14 cellular contexts compared by ENCODE assay signal in the genomic region with DNA sequence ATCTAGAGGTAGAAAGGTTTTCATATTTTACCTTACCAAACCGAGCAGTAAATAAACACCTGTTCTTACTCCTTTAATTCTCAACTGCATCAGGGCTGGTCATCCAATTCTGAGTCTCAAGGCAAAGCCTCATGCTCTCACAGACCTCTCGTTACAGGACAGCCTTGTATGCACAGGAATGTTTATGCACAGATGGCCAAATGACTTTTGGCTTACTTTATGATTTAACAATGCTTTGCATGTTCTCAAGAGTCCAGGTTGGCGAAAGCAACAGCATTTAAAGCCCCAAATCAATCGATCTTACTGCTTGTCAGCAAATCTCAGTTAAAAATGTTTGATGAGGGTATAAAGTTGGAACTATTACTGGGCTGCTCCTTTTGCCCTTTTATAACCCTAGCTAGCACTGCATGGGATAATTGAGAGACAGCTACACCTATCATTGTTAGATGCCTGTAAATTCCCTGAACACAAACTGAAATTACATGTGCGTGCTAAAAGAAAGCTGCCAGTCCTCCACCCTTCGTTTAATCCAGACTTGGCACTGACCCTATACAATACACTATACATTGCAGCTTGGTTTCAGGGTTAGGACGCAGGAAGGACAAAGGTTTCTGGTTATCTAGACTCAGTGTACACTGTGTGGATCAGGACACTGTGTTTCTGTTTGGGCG.
A peak's percentile ranks its signal among the peaks of the same experiment; 100 is the strongest.
DNase-seq lines count a peak whose midpoint lies in the region; ATAC-seq, FAIRE-seq and TF ChIP-seq lines count a peak whose summit lies in the region.
"Had no signal": no experiment of that assay in that cellular context is flagged by ENCODE, and none has a peak within 500 bp of the region (broad histone marks: within the 10 kb centered on the region; RNA-seq: fewer than 3 reads in every experiment).

No MANE protein-coding gene starts in this region.

- H3K9ac ChIP-seq in BLaER1 treated with 17β-estradiol and CSF1 and Interleukin-3, amounts not matched to agents 10 nM and 100 nM, result no peak overlapping the region
- H3K9ac ChIP-seq in adipocyte (ENCODE audit: low read length), result no peak overlapping the region

- intact Hi-C loops in left ventricle myocardium superior (cut with micrococcal nuclease) (no loop called here), pancreas (cut with DNase I) (no loop called here)

- H4K20me1 ChIP-seq in BLaER1 treated with 17β-estradiol and CSF1 and Interleukin-3, amounts not matched to agents 10 nM and 100 nM, result no peaks in the 10 kb centered on the region

- peak; percentile 16 for DNase-seq in adipocyte (ENCODE audit: low read depth)
- DNase-seq in left ventricle myocardium superior, result no peak
- peak in 1 of 6 donors; percentile 13 for DNase-seq in pancreas
- no peak for DNase-seq in NCI-H1092 treated with DMSO at 0.1 percent for 48 hours (lab: John Stamatoyannopoulos, UW)
- no peak for DNase-seq in iPS-NIHi11 (ENCODE audit: low spot score)
- DNase-seq in UCSD-AML1 (lab: John Stamatoyannopoulos, UW; ENCODE audit: unreplicated experiment), result no peak
- DNase-seq: activated naive CD4-positive, alpha-beta T cell treated with anti-CD3 and anti-CD28 coated beads, Interleukin-2, amount 50 U/mL, for 16 hours; DMS79; tibial artery had no signal

- H3K4me3 ChIP-seq in BLaER1 treated with 17β-estradiol and CSF1 and Interleukin-3, amounts not matched to agents 10 nM and 100 nM, result no peak overlapping the region
- H3K4me3 ChIP-seq in adipocyte (ENCODE audit: low read length) (no peak overlapping the region), pancreas (no peak overlapping the region)
- H3K4me3 ChIP-seq: GM12878, skin epidermis, tibial artery had no signal

- no peak for TF ChIP-seq CTCF in pancreas (IDR thresholded peaks at IDR 0.05)

- FAIRE-seq in pancreas (lab: Jason Lieb, UNC), result no peak
- FAIRE-seq: GM12878, TTC549 had no signal

- H3K27ac ChIP-seq in BLaER1 treated with 17β-estradiol and CSF1 and Interleukin-3, amounts not matched to agents 10 nM and 100 nM, result no peak overlapping the region
- H3K27ac ChIP-seq in pancreas, result peak overlapping the region in 1 of 4 donors; percentile 8
- H3K27ac ChIP-seq: tibial artery had no signal

- 26 to 34% methylated on average over 8 of the region's 8 CpGs for WGBS in pancreas, 2 donors

- H3K36me3 ChIP-seq in BLaER1 treated with 17β-estradiol and CSF1 and Interleukin-3, amounts not matched to agents 10 nM and 100 nM, result 0 out of 22 replicates have a peak, but pooled peaks cover 0 to 5% (median 0%) of the 10 kb centered on the region in 11 experiments
- no peaks in the 10 kb centered on the region for H3K36me3 ChIP-seq in adipocyte (ENCODE audit: control insufficient read depth, insufficient read depth, low read length, severe bottlenecking)
- H3K36me3 ChIP-seq in pancreas, result no peaks in the 10 kb centered on the region

- H3K9me3 ChIP-seq in BLaER1 treated with 17β-estradiol and CSF1 and Interleukin-3, amounts not matched to agents 10 nM and 100 nM (replicated peaks in 1 of 11), result peaks cover 0 to 6% (median 0%) of the 10 kb centered on the region in 11 experiments; a peak in 1 of 22 replicates
- H3K9me3 ChIP-seq in adipocyte (ENCODE audit: control insufficient read depth, low read length) (no peaks in the 10 kb centered on the region), pancreas (no peaks in the 10 kb centered on the region)
- H3K9me3 ChIP-seq: tibial artery had no signal

- H3K4me1 ChIP-seq in BLaER1 treated with 17β-estradiol and CSF1 and Interleukin-3, amounts not matched to agents 10 nM and 100 nM, result peaks cover 3 to 52% (median 44%) of the 10 kb centered on the region in 10 experiments; a peak in 17 of 20 replicates
- peaks cover 5% of the 10 kb centered on the region for H3K4me1 ChIP-seq in adipocyte (ENCODE audit: control insufficient read depth, insufficient read depth, low read length)
- peaks cover 0 to 10% (median 9%) of the 10 kb centered on the region in 3 donors for H3K4me1 ChIP-seq in pancreas
- H3K4me1 ChIP-seq: tibial artery had no signal

- peak; percentile 21 for ATAC-seq in left ventricle myocardium superior
- ATAC-seq in pancreas, result peak in 3 of 4 donors; percentile 46 to 86 (median 57)
- no peak for ATAC-seq in GM21619 (IDR thresholded peaks at IDR 0.05; ENCODE audit: unreplicated experiment)
- ATAC-seq: GM12878 had no signal

- H3K27me3 ChIP-seq in BLaER1 treated with 17β-estradiol and CSF1 and Interleukin-3, amounts not matched to agents 10 nM and 100 nM, result no peaks in the 10 kb centered on the region
- H3K27me3 ChIP-seq in adipocyte (replicated peaks; ENCODE audit: control insufficient read depth, insufficient read depth, low read length), result no peaks in the 10 kb centered on the region
- H3K27me3 ChIP-seq in pancreas, result no peaks in the 10 kb centered on the region
- H3K27me3 ChIP-seq: tibial artery had no signal

- peak overlapping the region in 7 of 11 experiments; percentile 28 to 76 (median 67); a peak in 12 of 22 replicates for H3K4me2 ChIP-seq in BLaER1 treated with 17β-estradiol and CSF1 and Interleukin-3, amounts not matched to agents 10 nM and 100 nM
